Comparison of ENCODE assay signal across 9 cellular contexts in the genomic region with DNA sequence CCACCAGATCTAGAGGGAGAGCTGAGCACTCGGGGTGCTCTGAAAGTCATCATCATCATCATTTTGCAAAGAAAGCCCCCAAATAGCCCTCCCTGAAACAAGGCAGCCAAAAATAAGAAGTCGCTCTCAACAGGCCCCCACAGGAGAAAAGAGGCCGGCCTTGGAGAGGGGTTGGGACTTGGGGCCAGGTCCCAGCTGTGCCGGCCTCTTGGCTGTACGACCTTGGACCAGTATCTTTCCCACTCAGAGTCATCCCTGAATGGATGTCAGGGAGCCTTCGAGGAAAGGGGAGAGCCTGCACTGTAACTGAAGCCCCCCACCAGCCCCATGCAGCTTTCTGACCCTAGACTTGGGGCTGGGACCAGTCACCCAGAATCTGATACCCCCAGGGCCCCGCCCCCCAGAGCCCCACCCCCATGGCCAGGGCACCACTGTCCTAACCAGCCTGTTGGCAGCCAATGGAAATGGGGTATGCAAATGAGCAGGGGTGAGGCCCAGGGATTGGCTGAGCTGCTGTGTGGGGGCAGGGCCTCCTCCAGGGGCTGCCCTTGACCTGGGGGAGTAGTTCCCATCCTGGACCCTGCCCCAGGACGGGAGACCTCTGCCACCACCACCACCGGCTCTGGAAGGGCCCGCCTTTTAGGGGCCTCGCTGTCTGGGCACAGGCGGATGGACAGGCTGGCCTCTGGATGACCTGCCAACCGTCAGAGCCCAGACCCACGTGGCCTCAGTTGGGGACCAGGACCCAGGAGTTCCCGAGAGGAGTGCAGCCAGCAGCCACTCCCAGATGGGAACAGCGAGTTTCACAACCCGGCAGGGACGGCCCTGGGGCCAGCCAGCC. TPM values are rescaled to one million over a fixed set of nuclear protein-coding genes. Genes with fewer than 3 reads are reported as not detected.
DNase-seq lines count a peak whose midpoint lies in the region; ATAC-seq and TF ChIP-seq lines count a peak whose summit lies in the region.
"Had no signal": no experiment of that assay in that cellular context is flagged by ENCODE, and none has a peak within 500 bp of the region (broad histone marks: within the 10 kb centered on the region; RNA-seq: fewer than 3 reads in every experiment).

No MANE protein-coding gene starts in this region.

- TF ChIP-seq RAD21 in Ishikawa (IDR thresholded peaks at IDR 0.05; ENCODE audit: low read depth) = no peak

- TF ChIP-seq CTCF in mucosa of descending colon (IDR thresholded peaks at IDR 0.05) (no peak), lower leg skin (IDR thresholded peaks at IDR 0.05) (no peak)

- ATAC-seq in mucosa of descending colon = peak; percentile 64
- ATAC-seq in HG02840 (IDR thresholded peaks at IDR 0.05; ENCODE audit: low FRiP score, unreplicated experiment) = no peak
- ATAC-seq in GM18505 (IDR thresholded peaks at IDR 0.05; ENCODE audit: unreplicated experiment) = no peak

- no peaks in the 10 kb centered on the region for H3K36me3 ChIP-seq in mucosa of descending colon (ENCODE audit: low read depth)
- H3K36me3 ChIP-seq: left ventricle myocardium inferior had no signal

- intact Hi-C loops in mucosa of descending colon (cut with DNase I, micrococcal nuclease) (no loop called here), lower leg skin (cut with DNase I; ENCODE audit: low total_unique reads) (no loop called here)

- TF ChIP-seq EP300 in Ishikawa (IDR thresholded peaks at IDR 0.05; ENCODE audit: borderline replicate concordance) = no peak

- 55 to 78% methylated on average over 14 to 16 of the region's 18 CpGs for WGBS in lower leg skin, 2 donors

- peaks cover 6% of the 10 kb centered on the region for H3K4me1 ChIP-seq in mucosa of descending colon (ENCODE audit: low read depth)

- DNase-seq in DMS 273 (lab: John Stamatoyannopoulos, UW; ENCODE audit: unreplicated experiment) (peak; percentile 85), mucosa of descending colon (no peak), lower leg skin (ENCODE audit: low spot score in 2 of 2) (no peak)
- peak; percentile 23 for DNase-seq in activated naive CD4-positive, alpha-beta T cell treated with anti-CD3 and anti-CD28 coated beads, Interleukin-2, amount 50 U/mL, for 16 hours
- DNase-seq in activated CD8-positive, alpha-beta memory T cell treated with anti-CD3 and anti-CD28 coated beads for 24 hours = no peak
- DNase-seq: left ventricle myocardium inferior had no signal

- no peak for TF ChIP-seq POLR2A in lower leg skin (IDR thresholded peaks at IDR 0.05)
- no peak for TF ChIP-seq POLR2A in GM18505 (IDR thresholded peaks at IDR 0.05; ENCODE audit: borderline replicate concordance, extremely low read depth, insufficient read depth, insufficient read length)

- H3K9me3 ChIP-seq in mucosa of descending colon = no peaks in the 10 kb centered on the region
- H3K9me3 ChIP-seq: left ventricle myocardium inferior had no signal

- H3K4me3 ChIP-seq in mucosa of descending colon (no peak overlapping the region), lower leg skin (ENCODE audit: low read depth, poor library complexity, severe bottlenecking) (no peak overlapping the region)
- H3K4me3 ChIP-seq: left ventricle myocardium inferior had no signal

TF ChIP-seq in Ishikawa, 13 proteins besides CTCF, POLR2A, EP300 and RAD21:
- TF ChIP-seq YY1 (IDR thresholded peaks at IDR 0.05; ENCODE audit: low read depth) = no peak
- TF ChIP-seq, protein P1, sequence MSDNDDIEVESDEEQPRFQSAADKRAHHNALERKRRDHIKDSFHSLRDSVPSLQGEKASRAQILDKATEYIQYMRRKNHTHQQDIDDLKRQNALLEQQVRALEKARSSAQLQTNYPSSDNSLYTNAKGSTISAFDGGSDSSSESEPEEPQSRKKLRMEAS (IDR thresholded peaks at IDR 0.05) = peak; percentile 72
- no peak for TF ChIP-seq TEAD4 (IDR thresholded peaks at IDR 0.05)
- peak; percentile 29; the same call in 1 of the 2 replicates for TF ChIP-seq TCF12 (IDR thresholded peaks at IDR 0.05; ENCODE audit: low read depth)
- peak; percentile 98; the same call in 1 of the 2 replicates for TF ChIP-seq ZBTB7A (IDR thresholded peaks at IDR 0.05; ENCODE audit: low read depth)
- TF ChIP-seq NFIC (IDR thresholded peaks at IDR 0.05) = no peak
- TF ChIP-seq, protein P2, sequence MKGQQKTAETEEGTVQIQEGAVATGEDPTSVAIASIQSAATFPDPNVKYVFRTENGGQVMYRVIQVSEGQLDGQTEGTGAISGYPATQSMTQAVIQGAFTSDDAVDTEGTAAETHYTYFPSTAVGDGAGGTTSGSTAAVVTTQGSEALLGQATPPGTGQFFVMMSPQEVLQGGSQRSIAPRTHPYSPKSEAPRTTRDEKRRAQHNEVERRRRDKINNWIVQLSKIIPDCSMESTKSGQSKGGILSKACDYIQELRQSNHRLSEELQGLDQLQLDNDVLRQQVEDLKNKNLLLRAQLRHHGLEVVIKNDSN (IDR thresholded peaks at IDR 0.05) = peak; percentile 73

RNA-seq across cellular contexts. Expression of a gene that starts 15.4 kb away (rescaled TPM):
- total RNA-seq in mucosa of descending colon = 10 to 100 TPM in 1 of 3 donors, 1 to 10 TPM in 2; 5.2 to 10.3 (median 7.2) TPM
- total RNA-seq in lower leg skin = 1 to 10 TPM; 2.0 to 4.0 (median 3.1) TPM

Comparison
In these comparisons a context has a peak if more than half of its experiments do, and no peak if none do; other contexts are left out.
1. DNase-seq: peak in DMS 273 (single experiment) and activated naive CD4-positive, alpha-beta T cell treated with anti-CD3 and anti-CD28 coated beads, Interleukin-2, amount 50 U/mL, for 16 hours (single experiment); none in mucosa of descending colon (0 of 3), lower leg skin (0 of 2) and activated CD8-positive, alpha-beta memory T cell treated with anti-CD3 and anti-CD28 coated beads for 24 hours (single experiment).